ENCODE assay signal across 8 cellular contexts in genomic region chr3:128426128-128426921, GRCh38. TPM values are rescaled to one million over a fixed set of nuclear protein-coding genes. Genes with fewer than 3 reads are reported as not detected.
A peak's percentile ranks its signal among the peaks of the same experiment; 100 is the strongest.
DNase-seq lines count a peak whose midpoint lies in the region; ATAC-seq and TF ChIP-seq lines count a peak whose summit lies in the region.

No MANE protein-coding gene starts in this region.

- TF ChIP-seq POLR2A in erythroblast (IDR thresholded peaks at IDR 0.05; ENCODE audit: low read length) (no peak), testis (IDR thresholded peaks at IDR 0.05) (no peak)

- H3K4me1 Mint-ChIP-seq in nephron progenitor cell = peaks cover 37% of the 10 kb centered on the region

- no peaks in the 10 kb centered on the region for H3K9me3 ChIP-seq in ES-I3 (ENCODE audit: control insufficient read depth, insufficient read depth, low read length)
- H3K9me3 ChIP-seq in testis = no peaks in the 10 kb centered on the region

- H3K4me1 ChIP-seq in ES-I3 (ENCODE audit: insufficient read depth, low read length) (no peaks in the 10 kb centered on the region; the same call in 1 of the 2 replicates), testis (no peaks in the 10 kb centered on the region)

- no peak for DNase-seq in HFF-Myc (ENCODE audit: extremely low read depth, low read depth)
- peak; percentile 18 for DNase-seq in NCI-H2171 (lab: John Stamatoyannopoulos, UW)
- DNase-seq in activated CD8-positive, alpha-beta memory T cell treated with anti-CD3 and anti-CD28 coated beads, Interleukin-2, amount 50 U/mL, for 4 hours = peak; percentile 64
- DNase-seq in erythroblast (lab: John Stamatoyannopoulos, UW) = peak; percentile 77 to 85
- peak; percentile 82 for DNase-seq in nephron progenitor cell
- peak; percentile 41 for DNase-seq in testis

- 0 out of 2 replicates have a peak overlapping the region, but pooled peaks have one; percentile 14 for H3K9ac ChIP-seq in ES-I3 (ENCODE audit: low read depth, low read length)

- H3K4me3 ChIP-seq in HFF-Myc (replicated peaks; ENCODE audit: low read depth, low read length) (no peak overlapping the region), testis (peak overlapping the region; percentile 6 to 24)

- no peak overlapping the region for H3K27ac ChIP-seq in testis

- TF ChIP-seq CTCF in HFF-Myc (IDR thresholded peaks at IDR 0.05; ENCODE audit: low read depth, low read length, missing control alignments) (peak; percentile 71), nephron progenitor cell (IDR thresholded peaks at IDR 0.05) (peak; percentile 56), testis (IDR thresholded peaks at IDR 0.05) (peak; percentile 83 to 92 (median 90))

- H3K9me3 Mint-ChIP-seq in nephron progenitor cell = no peaks in the 10 kb centered on the region

- WGBS in testis, 2 donors = 10 to 13% methylated on average over 45 to 49 of the region's 66 CpGs

- intact Hi-C loops in testis (cut with DNase I; ENCODE audit: low total_unique reads) = loop anchor here (5.0 to 10.0 kb wide), 3 partner anchors 71 to 252 kb away; no protein-coding TSS in a partner anchor

- H3K36me3 Mint-ChIP-seq in nephron progenitor cell (ENCODE audit: low read depth) = no peaks in the 10 kb centered on the region

- H3K4me3 Mint-ChIP-seq in nephron progenitor cell = no peak overlapping the region

- peaks cover 63% of the 10 kb centered on the region for H3K27me3 Mint-ChIP-seq in nephron progenitor cell (ENCODE audit: low read depth, poor library complexity)

- no peak for ATAC-seq in GM19324 (IDR thresholded peaks at IDR 0.05; ENCODE audit: low FRiP score, unreplicated experiment)

- H3K36me3 ChIP-seq in ES-I3 (ENCODE audit: insufficient read depth, low read length) (no peaks in the 10 kb centered on the region), testis (ENCODE audit: low read depth, missing control alignments) (no peaks in the 10 kb centered on the region)

- no peaks in the 10 kb centered on the region for H3K27me3 ChIP-seq in testis

- no peak overlapping the region for H3K27ac Mint-ChIP-seq in nephron progenitor cell

RNA-seq across cellular contexts. Expression of gene DNAJB8, which starts 40.4 kb away (rescaled TPM):
- 10 to 100 TPM; 18.3 to 46.0 TPM for total RNA-seq in testis
- 75.0 TPM for polyA plus RNA-seq in testis (ENCODE audit: insufficient read depth, low read depth, low replicate concordance)
